In the genomic region with DNA sequence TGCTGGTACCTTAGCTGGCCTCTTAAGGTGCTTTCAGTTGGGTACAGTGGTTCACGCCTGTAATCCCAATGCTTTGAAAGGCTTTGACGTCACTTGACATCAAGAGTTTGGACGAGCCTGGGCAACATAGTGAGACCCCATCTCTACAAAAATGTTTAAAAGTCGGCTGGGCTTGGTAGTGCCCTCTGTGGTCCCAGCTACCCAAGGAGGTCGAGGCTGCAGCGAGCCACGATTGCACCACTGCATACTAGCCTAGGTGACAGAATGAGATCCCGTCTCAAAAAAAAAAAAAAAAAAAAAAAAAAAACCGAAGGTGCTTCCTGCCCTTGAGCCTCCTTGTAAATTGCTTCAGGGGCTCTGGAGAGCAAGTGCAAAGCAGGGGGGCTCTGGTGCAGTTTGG, we compare ENCODE assay signal across 17 cellular contexts. TPM values are rescaled to one million over a fixed set of nuclear protein-coding genes. Genes with fewer than 3 reads are reported as not detected.
A peak's percentile ranks its signal among the peaks of the same experiment; 100 is the strongest.
DNase-seq lines count a peak whose midpoint lies in the region; ATAC-seq and TF ChIP-seq lines count a peak whose summit lies in the region.
"Had no signal": no experiment of that assay in that cellular context is flagged by ENCODE, and none has a peak within 500 bp of the region (broad histone marks: within the 10 kb centered on the region; RNA-seq: fewer than 3 reads in every experiment).

No MANE protein-coding gene starts in this region.

- H3K4me3 ChIP-seq in HEK293 (ENCODE audit: low read depth, low read length) (no peak overlapping the region), esophagus muscularis mucosa (no peak overlapping the region), subcutaneous abdominal adipose tissue (ENCODE audit: low read depth in 1 of 5, low read length in 5 of 5) (no peak overlapping the region), PC-9 (no peak overlapping the region)
- H3K4me3 ChIP-seq: GM23338 had no signal

- no peaks in the 10 kb centered on the region for H3K9me2 ChIP-seq in PC-9 (ENCODE audit: insufficient read depth)

- H3K9ac ChIP-seq in subcutaneous abdominal adipose tissue (ENCODE audit: low read length in 5 of 5), result no peak overlapping the region

- H3K9me3 ChIP-seq in HEK293 (ENCODE audit: control insufficient read depth, insufficient read depth, low read depth, low read length) (no peaks in the 10 kb centered on the region), esophagus muscularis mucosa (no peaks in the 10 kb centered on the region), subcutaneous abdominal adipose tissue (ENCODE audit: control insufficient read depth in 5 of 5, low read length in 5 of 5) (no peaks in the 10 kb centered on the region), PC-9 (ENCODE audit: insufficient read depth, low read depth) (no peaks in the 10 kb centered on the region)

- ATAC-seq in sciatic nerve (no peak), foreskin keratinocyte (no peak), HG03565 (IDR thresholded peaks at IDR 0.05; ENCODE audit: unreplicated experiment) (no peak)
- ATAC-seq: GM23338 had no signal

- no TSS peak for BruUV-seq in PC-9 (replicated peaks; lab: Mats Ljungman, UMichigan)

- H3K27ac ChIP-seq in HEK293 (ENCODE audit: extremely low read depth, low read depth, low read length) (no peak overlapping the region), esophagus muscularis mucosa (replicated peaks in 1 of 4) (peak overlapping the region in 3 of 4 donors; percentile 20 to 96 (median 89)), subcutaneous abdominal adipose tissue (ENCODE audit: low read depth, low read length) (peak overlapping the region; percentile 42), PC-9 (no peak overlapping the region), foreskin keratinocyte (no peak overlapping the region)

- no peak for DNase-seq in esophagus muscularis mucosa (ENCODE audit: extremely low spot score)
- DNase-seq in sciatic nerve (ENCODE audit: low spot score), result peak; percentile 35
- no peak for DNase-seq in PC-9
- DNase-seq in foreskin keratinocyte, result no peak
- DNase-seq: 8988T; C1 segment of cervical spinal cord; CD4-positive, CD25-positive, alpha-beta regulatory T cell; CD8-positive, alpha-beta memory T cell; COR-L47; DMS 273 treated with DMSO at 0.1 percent for 48 hours; DND-41; EL; HFFc6 had no signal

- 81% methylated on average over 8 of the region's 9 CpGs for WGBS in esophagus muscularis mucosa

- H2AFZ ChIP-seq in PC-9, result no peak overlapping the region
- H2AFZ ChIP-seq: GM23338 had no signal

- no peaks in the 10 kb centered on the region for H3K79me2 ChIP-seq in PC-9 (ENCODE audit: low read depth)

- no peak for TF ChIP-seq POLR2A in esophagus muscularis mucosa (IDR thresholded peaks at IDR 0.05; ENCODE audit: low read depth)

- no peak for TF ChIP-seq CTCF in HEK293 (tag by site-specific recombination; IDR thresholded peaks at IDR 0.05)
- TF ChIP-seq CTCF in esophagus muscularis mucosa (IDR thresholded peaks at IDR 0.05), result no peak
- TF ChIP-seq CTCF in PC-9 (conservative IDR thresholded peaks at IDR 0.05), result no peak
- TF ChIP-seq CTCF in foreskin keratinocyte (conservative IDR thresholded peaks at IDR 0.05), result no peak

- peaks cover 3 to 17% of the 10 kb centered on the region in 2 experiments; a peak in 2 of 3 replicates for H3K36me3 ChIP-seq in HEK293 (ENCODE audit: control insufficient read depth in 2 of 2, insufficient read depth in 1 of 2, low read length in 2 of 2)
- H3K36me3 ChIP-seq in esophagus muscularis mucosa, result peaks cover 27 to 64% (median 36%) of the 10 kb centered on the region in 4 donors
- H3K36me3 ChIP-seq in subcutaneous abdominal adipose tissue (ENCODE audit: control insufficient read depth in 5 of 5, insufficient read depth in 5 of 5, low read length in 5 of 5), result peaks cover 8 to 85% (median 61%) of the 10 kb centered on the region in 5 donors
- no peaks in the 10 kb centered on the region for H3K36me3 ChIP-seq in PC-9 (ENCODE audit: low read depth)

- no peaks in the 10 kb centered on the region for H4K20me1 ChIP-seq in PC-9 (ENCODE audit: insufficient read depth)

- no peaks in the 10 kb centered on the region for H3F3A ChIP-seq in PC-9 (ENCODE audit: insufficient read depth, low read depth)

- TF ChIP-seq EP300 in esophagus muscularis mucosa (IDR thresholded peaks at IDR 0.05), result no peak

- H3K4me2 ChIP-seq in PC-9, result no peak overlapping the region
- H3K4me2 ChIP-seq: GM23338 had no signal

- intact Hi-C loops in esophagus muscularis mucosa (cut with DNase I), result loop anchor here (5.0 kb wide), 1 partner anchor 54 kb away; no protein-coding TSS in a partner anchor
- intact Hi-C loops in sciatic nerve (cut with DNase I), result no loop called here
- intact Hi-C loops in PC-9 (cut with micrococcal nuclease; ENCODE audit: unreplicated experiment), result no loop called here

- H3K27me3 ChIP-seq in esophagus muscularis mucosa (no peaks in the 10 kb centered on the region), subcutaneous abdominal adipose tissue (ENCODE audit: control insufficient read depth in 5 of 5, insufficient read depth in 4 of 5, low read length in 5 of 5) (no peaks in the 10 kb centered on the region), PC-9 (ENCODE audit: insufficient read depth, low read depth) (no peaks in the 10 kb centered on the region), foreskin keratinocyte (no peaks in the 10 kb centered on the region)

- POLR2A ChIA-PET in HEK293 (lab: Yijun Ruan, JAX) (no interaction called here), PC-9 (lab: Charles Lee; ENCODE audit: unreplicated experiment) (no interaction called here)

- H3K4me1 ChIP-seq in HEK293 (ENCODE audit: control insufficient read depth, insufficient read depth, low read length) (no peaks in the 10 kb centered on the region; the same call in 1 of the 2 replicates), esophagus muscularis mucosa (peaks cover 29 to 89% (median 85%) of the 10 kb centered on the region in 4 donors), subcutaneous abdominal adipose tissue (ENCODE audit: control insufficient read depth in 5 of 5, insufficient read depth in 5 of 5, low read length in 5 of 5) (peaks cover 0 to 40% (median 18%) of the 10 kb centered on the region in 5 donors), PC-9 (replicated peaks; ENCODE audit: insufficient read depth) (no peaks in the 10 kb centered on the region), foreskin keratinocyte (no peaks in the 10 kb centered on the region)

- CTCF ChIA-PET in HEK293 (lab: Yijun Ruan, JAX) (no interaction called here), PC-9 (lab: Charles Lee) (interaction anchor here (0.6 kb wide), 1 partner anchor 68 kb away, joined by 8 read pairs; no protein-coding TSS in a partner anchor)

TF ChIP-seq in HEK293, 187 proteins besides CTCF, POLR2A, EP300 and RAD21:
- TF ChIP-seq WT1 (tag by site-specific recombination; IDR thresholded peaks at IDR 0.05) (no peak), BCL11B (tag by site-specific recombination; IDR thresholded peaks at IDR 0.05; ENCODE audit: low read depth) (no peak), ZNF121 (tag by site-specific recombination; IDR thresholded peaks at IDR 0.05) (0 out of 2 replicates have a peak, but pooled peaks have one; percentile 22)

RNA-seq across cellular contexts. Expression of a gene that starts 50.0 kb away (rescaled TPM):
- total RNA-seq in esophagus muscularis mucosa (100 to 1,000 TPM in 2 of 4 donors, 10 to 100 TPM in 2; 59.6 to 134 (median 108) TPM), sciatic nerve (112 TPM), PC-9 (2021) (13.8 and 15.1 TPM in 2 replicates), foreskin keratinocyte (3.2 and 3.3 TPM in 2 replicates)
- 0.53 and 0.56 TPM in 2 replicates for polyA plus RNA-seq in foreskin keratinocyte

Comparison
In these comparisons a context has a peak if more than half of its experiments do, and no peak if none do; other contexts are left out.
1. H3K27ac ChIP-seq: peak in esophagus muscularis mucosa (3 of 4) and subcutaneous abdominal adipose tissue (single experiment); none in HEK293 (single experiment), PC-9 (single experiment) and foreskin keratinocyte (single experiment).